Comparison of ENCODE assay signal across 1 cellular context in genomic region chr13:41061914-41062837, GRCh38.
TF ChIP-seq lines count a peak whose summit lies in the region.

No MANE protein-coding gene starts in this region.

TF ChIP-seq in HepG2, 621 proteins besides CTCF, POLR2A, EP300 and RAD21 (continued from another document):
- TF ChIP-seq PATZ1 (CRISPR knock-in tag; IDR thresholded peaks at IDR 0.05) (0 out of 2 replicates have a peak, but pooled peaks have one; percentile 8), TFDP2 (CRISPR knock-in tag; IDR thresholded peaks at IDR 0.05) (no peak), ZFP37 (CRISPR knock-in tag; IDR thresholded peaks at IDR 0.05; ENCODE audit: borderline replicate concordance) (no peak), SKI (IDR thresholded peaks at IDR 0.05; ENCODE audit: partially characterized antibody) (no peak), LRRFIP1 (CRISPR knock-in tag; conservative IDR thresholded peaks at IDR 0.05) (no peak), KMT2A (CRISPR knock-in tag; IDR thresholded peaks at IDR 0.05) (no peak), ATF1 (CRISPR knock-in tag; IDR thresholded peaks at IDR 0.05) (0 out of 2 replicates have a peak, but pooled peaks have one; percentile 10), CREM (IDR thresholded peaks at IDR 0.05) (no peak), CREM (CRISPR knock-in tag; IDR thresholded peaks at IDR 0.05) (no peak), PTBP1 (IDR thresholded peaks at IDR 0.05; ENCODE audit: low read depth, low read length, poor library complexity, severe bottlenecking) (peak; percentile 88), PBX2 (CRISPR knock-in tag; IDR thresholded peaks at IDR 0.05) (no peak), TRIM22 (IDR thresholded peaks at IDR 0.05) (no peak), ZNF619 (CRISPR knock-in tag; IDR thresholded peaks at IDR 0.05) (no peak), ZFAT (CRISPR knock-in tag; conservative IDR thresholded peaks at IDR 0.05) (no peak), ATRX (CRISPR knock-in tag; IDR thresholded peaks at IDR 0.05; ENCODE audit: borderline replicate concordance) (no peak)
